Comparison of ENCODE assay signal across 33 cellular contexts in the genomic region with DNA sequence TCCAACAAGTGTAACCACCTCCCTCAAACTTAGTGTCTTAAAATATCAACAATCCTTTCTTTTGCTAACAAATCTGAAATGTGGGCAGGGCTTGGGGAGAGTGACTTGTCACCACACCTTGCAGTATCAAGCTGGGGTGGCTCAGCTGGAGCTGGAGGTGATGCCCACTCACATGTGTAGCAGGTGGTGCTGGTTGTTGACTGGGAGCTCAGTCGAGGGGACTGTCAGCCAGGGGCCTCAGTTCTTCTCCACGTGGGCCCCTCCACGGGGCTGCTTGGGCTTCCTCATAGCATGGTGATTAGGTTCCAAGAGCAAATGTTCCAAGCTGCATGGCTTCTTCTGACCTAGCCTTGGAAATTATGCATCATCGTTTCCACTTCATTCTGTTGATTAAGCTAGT. TPM values are rescaled to one million over a fixed set of nuclear protein-coding genes. Genes with fewer than 3 reads are reported as not detected.
"Had no signal": no experiment of that assay in that cellular context is flagged by ENCODE, and none has a peak within 500 bp of the region (broad histone marks: within the 10 kb centered on the region; RNA-seq: fewer than 3 reads in every experiment).

No MANE protein-coding gene starts in this region.

- H3K27ac Mint-ChIP-seq: natural killer cell treated with Interleukin-12 subunit alpha and Interleukin-12 subunit beta and Interleukin-15 and Interleukin-18, amount 100 ng/mL, for 72 hours; nephron progenitor cell; progenitor cell of endocrine pancreas; stimulated activated effector memory CD8-positive, alpha-beta T cell treated with anti-CD3 and anti-CD28 coated beads, Interleukin-12 subunit alpha, Interleukin-12 subunit beta, amount 100 ng/mL, for 72 hours; stimulated activated naive CD8-positive, alpha-beta T cell treated with anti-CD3 and anti-CD28 coated beads, Interleukin-15, amount 100 ng/mL, for 72 hours had no signal

- H3K36me3 Mint-ChIP-seq: naive thymus-derived CD8-positive, alpha-beta T cell; natural killer cell treated with Interleukin-12 subunit alpha and Interleukin-12 subunit beta and Interleukin-15 and Interleukin-18, amount 100 ng/mL, for 72 hours; stimulated activated effector memory CD8-positive, alpha-beta T cell treated with anti-CD3 and anti-CD28 coated beads, Interleukin-12 subunit alpha, Interleukin-12 subunit beta, amount 100 ng/mL, for 72 hours had no signal

- H3K4me1 Mint-ChIP-seq: naive B cell; naive thymus-derived CD8-positive, alpha-beta T cell; stimulated activated effector memory CD8-positive, alpha-beta T cell treated with anti-CD3 and anti-CD28 coated beads, Interleukin-12 subunit alpha, Interleukin-12 subunit beta, amount 100 ng/mL, for 72 hours; stimulated activated naive CD8-positive, alpha-beta T cell treated with anti-CD3 and anti-CD28 coated beads, Interleukin-15, amount 100 ng/mL, for 72 hours had no signal

- DNase-seq: naive B cell; naive thymus-derived CD8-positive, alpha-beta T cell; nephron progenitor cell; nucleus accumbens; pancreas; psoas muscle; right cardiac atrium; right lobe of liver; sigmoid colon; small intestine; stimulated activated CD4-positive, alpha-beta T cell treated with anti-CD3 and anti-CD28 coated beads, Interleukin-15, amount 100 ng/mL, for 24 hours; stimulated activated CD4-positive, alpha-beta T cell treated with anti-CD3 and anti-CD28 coated beads, Interleukin-2, amount 100 ng/mL, for 24 hours; stimulated activated CD4-positive, alpha-beta T cell treated with anti-CD3 and anti-CD28 coated beads, Interleukin-2, amount 100 ng/mL, for 48 hours; stimulated activated CD4-positive, alpha-beta T cell treated with anti-CD3 and anti-CD28 coated beads, Interleukin-4, amount 100 ng/mL, for 24 hours; stimulated activated naive CD4-positive, alpha-beta T cell; stimulated activated naive CD8-positive, alpha-beta T cell treated with anti-CD3 and anti-CD28 coated beads, Interleukin-15, amount 100 ng/mL, for 72 hours; stimulated activated naive CD8-positive, alpha-beta T cell treated with anti-CD3 and anti-CD28 coated beads, Interleukin-15, Interleukin-2, amounts not matched to agents 100 U/mL and 50 U/mL, for 24 hours; thyroid gland; trophoblast cell; upper lobe of left lung had no signal

- ATAC-seq: naive thymus-derived CD8-positive, alpha-beta T cell; natural killer cell treated with Interleukin-12 subunit alpha and Interleukin-12 subunit beta and Interleukin-15 and Interleukin-18, amount 100 ng/mL, for 72 hours; pancreas; psoas muscle; right cardiac atrium; right lobe of liver; stimulated activated effector memory CD8-positive, alpha-beta T cell treated with anti-CD3 and anti-CD28 coated beads, Interleukin-12 subunit alpha, Interleukin-12 subunit beta, amount 100 ng/mL, for 72 hours; stimulated activated naive CD8-positive, alpha-beta T cell treated with anti-CD3 and anti-CD28 coated beads, Interleukin-15, amount 100 ng/mL, for 72 hours; stimulated activated naive CD8-positive, alpha-beta T cell treated with anti-CD3 and anti-CD28 coated beads, Interleukin-15, Interleukin-2, amounts not matched to agents 100 U/mL and 50 U/mL, for 24 hours had no signal

- H3K4me3 Mint-ChIP-seq: naive B cell; naive thymus-derived CD8-positive, alpha-beta T cell; natural killer cell treated with Interleukin-12 subunit alpha and Interleukin-12 subunit beta and Interleukin-15 and Interleukin-18, amount 100 ng/mL, for 72 hours; nephron progenitor cell; neural crest cell; stimulated activated effector memory CD8-positive, alpha-beta T cell treated with anti-CD3 and anti-CD28 coated beads, Interleukin-12 subunit alpha, Interleukin-12 subunit beta, amount 100 ng/mL, for 72 hours; stimulated activated naive CD8-positive, alpha-beta T cell treated with anti-CD3 and anti-CD28 coated beads, Interleukin-15, amount 100 ng/mL, for 72 hours had no signal

- FAIRE-seq: pancreas, small intestine, urothelium cell line had no signal

- H3K9me3 Mint-ChIP-seq: natural killer cell treated with Interleukin-12 subunit alpha and Interleukin-12 subunit beta and Interleukin-15 and Interleukin-18, amount 100 ng/mL, for 72 hours; nephron progenitor cell; neural crest cell; stimulated activated effector memory CD8-positive, alpha-beta T cell treated with anti-CD3 and anti-CD28 coated beads, Interleukin-12 subunit alpha, Interleukin-12 subunit beta, amount 100 ng/mL, for 72 hours had no signal

- H3K27ac ChIP-seq: neutrophil, pancreas, psoas muscle, right lobe of liver, sigmoid colon, thoracic aorta, thyroid gland, tibial nerve, upper lobe of left lung, vagina had no signal

RNA-seq across cellular contexts. Expression of a gene that starts 32.6 kb away (rescaled TPM):
- total RNA-seq: omental fat pad, osteocyte, renal cortical epithelial cell, temporal lobe, thyroid gland had no signal
